Comparison of ENCODE assay signal across 27 cellular contexts in genomic region chr7:121503730-121504129, GRCh38.
"Had no signal": no experiment of that assay in that cellular context is flagged by ENCODE, and none has a peak within 500 bp of the region (broad histone marks: within the 10 kb centered on the region; RNA-seq: fewer than 3 reads in every experiment).

No MANE protein-coding gene starts in this region.

- H3K4me3 ChIP-seq: K562, Peyer's patch, SJCRH30 had no signal

- H3K36me3 ChIP-seq: Peyer's patch, SJCRH30 had no signal

- H3K27ac Mint-ChIP-seq: activated CD4-positive, alpha-beta memory T cell treated with anti-CD3 and anti-CD28 coated beads for 36 hours; activated naive CD4-positive, alpha-beta T cell treated with anti-CD3 and anti-CD28 coated beads, Interleukin-2, amount 10 ng/mL, durations not matched to agents 7 days and 5 days; activated naive CD8-positive, alpha-beta T cell treated with anti-CD3 and anti-CD28 coated beads for 36 hours; T-helper 17 cell; WTC11 had no signal

- ATAC-seq: activated T-cell treated with anti-CD3 and anti-CD28 coated beads, Interleukin-2, amount 50 U/mL, for 4 hours; activated T-helper 17 cell treated with anti-CD3 and anti-CD28 coated beads, Interleukin-2, amount 50 U/mL, for 72 hours; T-helper 17 cell had no signal

- H3K27ac ChIP-seq: Peyer's patch had no signal

- FAIRE-seq: K562 had no signal

- H3K27me3 Mint-ChIP-seq: activated naive CD4-positive, alpha-beta T cell treated with anti-CD3 and anti-CD28 coated beads, Interleukin-2, amount 10 ng/mL, durations not matched to agents 7 days and 5 days; activated naive CD8-positive, alpha-beta T cell treated with anti-CD3 and anti-CD28 coated beads for 36 hours had no signal

- H3K4me1 Mint-ChIP-seq: activated naive CD4-positive, alpha-beta T cell treated with anti-CD3 and anti-CD28 coated beads, Interleukin-2, amount 10 ng/mL, durations not matched to agents 7 days and 5 days; activated T-helper 17 cell treated with anti-CD3 and anti-CD28 coated beads, Interleukin-2, amount 50 U/mL, for 72 hours; T-helper 17 cell had no signal

- H3K4me1 ChIP-seq: Peyer's patch had no signal

- H3K36me3 Mint-ChIP-seq: activated naive CD4-positive, alpha-beta T cell treated with anti-CD3 and anti-CD28 coated beads, Interleukin-2, amount 10 ng/mL, durations not matched to agents 7 days and 5 days had no signal

- H3K27me3 ChIP-seq: Peyer's patch, SJCRH30 had no signal

- DNase-seq: activated CD4-positive, alpha-beta memory T cell treated with anti-CD3 and anti-CD28 coated beads for 36 hours; activated CD4-positive, alpha-beta T cell treated with anti-CD3 and anti-CD28 coated beads for 48 hours; activated CD4-positive, CD25-positive, alpha-beta regulatory T cell treated with anti-CD3 and anti-CD28 coated beads, Interleukin-2, amount 50 U/mL, for 72 hours; activated CD8-positive, alpha-beta memory T cell treated with anti-CD3 and anti-CD28 coated beads for 24 hours; activated gamma-delta T cell treated with Interleukin-2 at 50 U/mL for 16 hours; activated naive CD4-positive, alpha-beta T cell treated with anti-CD3 and anti-CD28 coated beads, Interleukin-2, amount 10 ng/mL, durations not matched to agents 7 days and 5 days; activated naive CD8-positive, alpha-beta T cell treated with anti-CD3 and anti-CD28 coated beads for 36 hours; activated T-cell treated with anti-CD3 and anti-CD28 coated beads, Interleukin-2, amount 50 U/mL, for 4 hours; caudate nucleus; Kasumi-1; MV-4-11; NCI-H1092 treated with DMSO at 0.1 percent for 48 hours; NCI-H1417 treated with DMSO at 0.1 percent for 48 hours; NCI-H1694; NCI-H2029; NCI-H2107; NCI-H2171 treated with DMSO at 0.1 percent for 48 hours; NCI-H226; NCI-H510A treated with DMSO at 0.1 percent for 48 hours; Peyer's patch; Right ventricle myocardium superior; T-helper 17 cell; T-helper 9 cell had no signal

- H3K4me3 Mint-ChIP-seq: activated CD4-positive, alpha-beta memory T cell treated with anti-CD3 and anti-CD28 coated beads for 36 hours; activated naive CD4-positive, alpha-beta T cell treated with anti-CD3 and anti-CD28 coated beads, Interleukin-2, amount 10 ng/mL, durations not matched to agents 7 days and 5 days; activated naive CD8-positive, alpha-beta T cell treated with anti-CD3 and anti-CD28 coated beads for 36 hours; activated T-cell treated with anti-CD3 and anti-CD28 coated beads, Interleukin-2, amount 50 U/mL, for 4 hours; activated T-helper 17 cell treated with anti-CD3 and anti-CD28 coated beads, Interleukin-2, amount 50 U/mL, for 72 hours; T-helper 17 cell; WTC11 had no signal
